ENCODE assay signal across 11 cellular contexts in genomic region chr17:82889496-82890338, GRCh38. TPM values are rescaled to one million over a fixed set of nuclear protein-coding genes. Genes with fewer than 3 reads are reported as not detected.
DNase-seq lines count a peak whose midpoint lies in the region; ATAC-seq and TF ChIP-seq lines count a peak whose summit lies in the region.
"Had no signal": no experiment of that assay in that cellular context is flagged by ENCODE, and none has a peak within 500 bp of the region (broad histone marks: within the 10 kb centered on the region; RNA-seq: fewer than 3 reads in every experiment).

No MANE protein-coding gene starts in this region.

- H2BK120ac ChIP-seq in mesendoderm (ENCODE audit: low read depth, low read length) = no peak overlapping the region

- peak overlapping the region in 1 of 10 donors; percentile 7 for H3K4me3 ChIP-seq in heart right ventricle
- H3K4me3 ChIP-seq in right atrium auricular region = no peak overlapping the region
- no peak overlapping the region for H3K4me3 ChIP-seq in mesendoderm (ENCODE audit: low read length)

- no peak overlapping the region for H2BK5ac ChIP-seq in mesendoderm (ENCODE audit: low read length)

- H3K4me2 ChIP-seq in mesendoderm (ENCODE audit: low read length) = no peak overlapping the region

- H3K4me3 Mint-ChIP-seq in effector memory CD8-positive, alpha-beta T cell = no peak overlapping the region
- H3K4me3 Mint-ChIP-seq: natural killer cell had no signal

- peak overlapping the region; percentile 25 for H3K56ac ChIP-seq in mesendoderm (ENCODE audit: low read length)

- H3K9me3 ChIP-seq in heart right ventricle = no peaks in the 10 kb centered on the region
- H3K9me3 ChIP-seq in right atrium auricular region = no peaks in the 10 kb centered on the region

- H3K4me1 Mint-ChIP-seq in effector memory CD8-positive, alpha-beta T cell (ENCODE audit: low read depth in 2 of 2) = peaks cover 44 to 48% of the 10 kb centered on the region in 2 donors

- H3K27me3 ChIP-seq in heart right ventricle = no peaks in the 10 kb centered on the region
- H3K27me3 ChIP-seq in right atrium auricular region = no peaks in the 10 kb centered on the region
- no peaks in the 10 kb centered on the region for H3K27me3 ChIP-seq in mesendoderm (ENCODE audit: insufficient read depth, low read length, poor library complexity)

- no peaks in the 10 kb centered on the region for H3K79me2 ChIP-seq in mesendoderm (ENCODE audit: control insufficient read depth, insufficient read depth, low read length)

- no peak for TF ChIP-seq CTCF in heart right ventricle (IDR thresholded peaks at IDR 0.05)
- TF ChIP-seq CTCF in right atrium auricular region (IDR thresholded peaks at IDR 0.05) = no peak

- peaks cover 29% of the 10 kb centered on the region for H3K36me3 Mint-ChIP-seq in effector memory CD8-positive, alpha-beta T cell (ENCODE audit: insufficient read depth)
- H3K36me3 Mint-ChIP-seq: natural killer cell had no signal

- no peak overlapping the region for H3K18ac ChIP-seq in mesendoderm (ENCODE audit: low read length)

- H3K27me3 Mint-ChIP-seq in effector memory CD8-positive, alpha-beta T cell = no peaks in the 10 kb centered on the region

- peak in 1 of 8 donors; percentile 20 for ATAC-seq in heart right ventricle
- no peak for ATAC-seq in effector memory CD8-positive, alpha-beta T cell (replicated peaks)
- ATAC-seq in GM19463 (IDR thresholded peaks at IDR 0.05; ENCODE audit: unreplicated experiment) = no peak
- ATAC-seq in HG03439 (IDR thresholded peaks at IDR 0.05; ENCODE audit: unreplicated experiment) = no peak
- ATAC-seq: natural killer cell had no signal

- H3K36me3 ChIP-seq in heart right ventricle = peaks cover 0 to 37% (median 0%) of the 10 kb centered on the region in 9 donors
- no peaks in the 10 kb centered on the region for H3K36me3 ChIP-seq in right atrium auricular region
- no peaks in the 10 kb centered on the region for H3K36me3 ChIP-seq in mesendoderm (ENCODE audit: control insufficient read depth, insufficient read depth, low read length)

- intact Hi-C loops in heart right ventricle (cut with DNase I) = no loop called here

- no peak overlapping the region for H3K23ac ChIP-seq in mesendoderm (ENCODE audit: low read length)

- H3K27ac ChIP-seq in heart right ventricle (peak overlapping the region in 8 of 10 donors; percentile 38 to 80 (median 58)), right atrium auricular region (peak overlapping the region in 1 of 2 donors; percentile 24), mesendoderm (ENCODE audit: low read depth, low read length) (peak overlapping the region; percentile 38)

- H3K4me1 ChIP-seq in heart right ventricle (peaks cover 18 to 84% (median 65%) of the 10 kb centered on the region in 9 donors), right atrium auricular region (peaks cover 0 to 50% of the 10 kb centered on the region in 2 donors), mesendoderm (ENCODE audit: control insufficient read depth, low read depth, low read length) (peaks cover 2% of the 10 kb centered on the region)

- H3K79me1 ChIP-seq in mesendoderm (ENCODE audit: low read length) = peaks cover 8% of the 10 kb centered on the region

- no peak overlapping the region for H4K5ac ChIP-seq in mesendoderm (ENCODE audit: low read length)

- H3K9me3 Mint-ChIP-seq in effector memory CD8-positive, alpha-beta T cell = no peaks in the 10 kb centered on the region

- no peak overlapping the region for H2AK5ac ChIP-seq in mesendoderm (ENCODE audit: low read length)

- H3K4ac ChIP-seq in mesendoderm (ENCODE audit: low read depth, low read length) = no peak overlapping the region

- no peak overlapping the region for H3K9ac ChIP-seq in mesendoderm (ENCODE audit: low read length)

- no peak overlapping the region for H4K8ac ChIP-seq in mesendoderm (ENCODE audit: low read depth, low read length)

- no peak overlapping the region for H2BK15ac ChIP-seq in mesendoderm (replicated peaks; ENCODE audit: low read depth)

- peak overlapping the region; percentile 79 to 89 for H3K27ac Mint-ChIP-seq in effector memory CD8-positive, alpha-beta T cell

- DNase-seq in heart right ventricle (no peak), right atrium auricular region (ENCODE audit: low spot score) (no peak), mesendoderm (peak; percentile 37), ureter (ENCODE audit: low spot score) (peak; percentile 83), NCI-H1694 (lab: John Stamatoyannopoulos, UW) (no peak)
- DNase-seq in effector memory CD8-positive, alpha-beta T cell = no peak
- DNase-seq: KBM-7, natural killer cell, NCI-H524 treated with DMSO at 0.1 percent for 48 hours had no signal

- WGBS in heart right ventricle, 2 donors = 87 to 92% methylated on average over 28 of the region's 28 CpGs
- WGBS in mesendoderm (ENCODE audit: extremely low coverage, insufficient coverage, low lambda C conversion rate) = no CpG with 5 or more reads among the region's 28 CpGs

RNA-seq across cellular contexts. Expression of gene ZNF750, which starts 49.9 kb away (rescaled TPM):
- total RNA-seq in heart right ventricle (under 1 TPM in 3 of 10 donors, not detected in 7; 0.11 to 0.20 (median 0.15) TPM), right atrium auricular region (not detected), ureter (19.3 TPM)
- under 1 TPM; 0.14 to 0.15 TPM for polyA plus RNA-seq in heart right ventricle
- polyA plus RNA-seq in mesendoderm (2013, experiment 1 of 2) = not detected
- polyA plus RNA-seq in mesendoderm (2013, experiment 2 of 2) = 0.01 TPM
- total RNA-seq: natural killer cell had no signal

Comparison
In these comparisons a context has a peak if more than half of its experiments do, and no peak if none do; other contexts are left out.
1. DNase-seq: peak in mesendoderm (single experiment) and ureter (single experiment); none in heart right ventricle (0 of 2), right atrium auricular region (single experiment), effector memory CD8-positive, alpha-beta T cell (0 of 3) and NCI-H1694 (single experiment).
2. RNA of gene ZNF750, which starts 49.9 kb away (total RNA-seq): 19.3 TPM in ureter (single experiment); 0.11 to 0.20 TPM in heart right ventricle and not detected in right atrium auricular region; every median in the first group is over 10 times any median in the second.